8 cellular contexts compared by ENCODE assay signal in the genomic region with DNA sequence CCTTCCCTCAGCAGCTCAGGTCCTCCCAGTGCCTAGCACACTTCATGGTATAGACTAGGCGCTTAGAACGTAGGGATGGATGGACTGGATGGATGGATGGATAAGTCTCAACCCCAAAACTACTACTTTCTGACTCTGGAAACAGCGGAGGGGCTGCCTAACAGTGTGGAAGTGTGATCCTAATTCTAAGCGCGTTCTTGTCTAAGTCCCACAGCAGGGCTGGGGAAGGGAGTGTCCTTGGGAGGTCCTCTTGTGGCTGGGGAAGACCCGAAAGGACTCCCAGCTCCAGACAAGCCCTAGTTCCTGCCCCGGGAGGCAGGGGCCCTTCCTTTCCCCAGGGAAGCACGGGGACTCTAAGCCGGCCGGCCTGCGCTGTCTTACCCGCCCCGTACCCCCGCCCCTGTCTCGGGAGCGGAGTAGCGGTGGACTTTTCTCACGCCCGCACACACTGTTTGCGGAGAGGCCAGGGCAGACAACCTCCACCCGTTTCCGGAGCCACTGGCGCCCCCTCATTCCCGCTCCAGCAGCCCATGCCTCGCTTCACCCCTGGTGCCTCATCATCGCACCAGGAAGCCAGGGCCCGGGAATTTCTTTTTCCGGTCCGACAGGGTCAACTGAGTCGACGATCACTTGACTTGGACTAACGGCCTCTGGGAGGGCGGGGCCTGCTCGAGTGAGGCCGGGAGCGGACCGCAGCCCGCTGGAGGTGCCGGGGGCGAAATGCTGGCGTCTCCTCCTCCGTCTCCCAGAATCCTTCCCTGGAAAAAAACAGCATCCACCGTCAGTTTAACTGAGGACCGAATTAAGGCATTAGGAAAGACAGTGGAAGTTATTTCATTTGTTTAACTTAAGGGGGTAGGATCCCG.
DNase-seq lines count a peak whose midpoint lies in the region; ATAC-seq and TF ChIP-seq lines count a peak whose summit lies in the region.

No MANE protein-coding gene starts in this region.

- H2BK15ac ChIP-seq in neuronal stem cell (ENCODE audit: low read length), result no peak overlapping the region

- ATAC-seq in CD4-positive, CD25-positive, alpha-beta regulatory T cell (ENCODE audit: low read depth in 2 of 2), result peak; percentile 40 to 43
- ATAC-seq in GM21576 (IDR thresholded peaks at IDR 0.05; ENCODE audit: unreplicated experiment), result peak; percentile 90
- ATAC-seq in activated naive CD8-positive, alpha-beta T cell treated with anti-CD3 and anti-CD28 coated beads, Interleukin-2, amount 10 ng/mL, durations not matched to agents 7 days and 5 days (ENCODE audit: low read depth), result peak; percentile 51
- ATAC-seq in HG03457 (IDR thresholded peaks at IDR 0.05; ENCODE audit: unreplicated experiment), result no peak

- H3K27me3 ChIP-seq in CD4-positive, CD25-positive, alpha-beta regulatory T cell (ENCODE audit: control insufficient read depth, insufficient read depth, low read length), result no peaks in the 10 kb centered on the region
- H3K27me3 ChIP-seq in neuronal stem cell (ENCODE audit: control insufficient read depth in 3 of 3, insufficient read depth in 3 of 3, low read depth in 1 of 3, low read length in 3 of 3), result no peaks in the 10 kb centered on the region
- H3K27me3 ChIP-seq in tibial nerve, result no peaks in the 10 kb centered on the region

- H2AK5ac ChIP-seq in neuronal stem cell (ENCODE audit: low read depth, low read length), result no peak overlapping the region

- peak in 1 of 2 donors; percentile 24 for TF ChIP-seq EP300 in tibial nerve (IDR thresholded peaks at IDR 0.05)

- H3K4me1 ChIP-seq in CD4-positive, CD25-positive, alpha-beta regulatory T cell (ENCODE audit: control insufficient read depth, insufficient read depth, low read length, poor library complexity, severe bottlenecking), result peaks cover 10% of the 10 kb centered on the region
- H3K4me1 ChIP-seq in neuronal stem cell (ENCODE audit: control insufficient read depth in 2 of 2, insufficient read depth in 1 of 2, low read depth in 1 of 2, low read length in 2 of 2) (peaks cover 5 to 6% of the 10 kb centered on the region in 2 donors), tibial nerve (peaks cover 0 to 9% (median 0%) of the 10 kb centered on the region in 4 donors)

- peak in 2 of 3 donors; percentile 30 to 70 for DNase-seq in CD4-positive, CD25-positive, alpha-beta regulatory T cell
- DNase-seq in NOMO-1 (lab: John Stamatoyannopoulos, UW; ENCODE audit: unreplicated experiment in 2 of 2), result peak; percentile 52 to 60
- DNase-seq in activated naive CD8-positive, alpha-beta T cell treated with anti-CD3 and anti-CD28 coated beads, Interleukin-2, amount 10 ng/mL, durations not matched to agents 7 days and 5 days, result peak; percentile 56
- peak; percentile 80 for DNase-seq in glutamatergic neuron
- peak; percentile 70 for DNase-seq in neuronal stem cell (ENCODE audit: low spot score)
- DNase-seq in tibial nerve (ENCODE audit: low spot score in 2 of 2), result peak; percentile 77 to 80

- H3K27ac ChIP-seq in CD4-positive, CD25-positive, alpha-beta regulatory T cell (ENCODE audit: insufficient read depth, low read length, poor library complexity, severe bottlenecking), result no peak overlapping the region
- peak overlapping the region; percentile 55 for H3K27ac ChIP-seq in neuronal stem cell (replicated peaks; ENCODE audit: low read length)
- H3K27ac ChIP-seq in tibial nerve, result peak overlapping the region; percentile 53 to 84 (median 78)

- peak overlapping the region; percentile 85 for H3K23ac ChIP-seq in neuronal stem cell (ENCODE audit: low read depth, low read length, poor library complexity)

- peak overlapping the region; percentile 87 for H2AFZ ChIP-seq in neuronal stem cell (ENCODE audit: low read length)

- H2BK5ac ChIP-seq in neuronal stem cell (ENCODE audit: low read length), result no peak overlapping the region

- no CpG with 5 or more reads among the region's 45 CpGs for WGBS in neuronal stem cell (ENCODE audit: extremely low coverage in 2 of 2, insufficient read length in 2 of 2, insufficient replicate concordance in 1 of 2), 2 donors
- 11 to 12% methylated on average over 28 to 33 of the region's 45 CpGs for WGBS in tibial nerve, 2 donors

- peaks cover 20% of the 10 kb centered on the region for H3K27me3 Mint-ChIP-seq in CD4-positive, CD25-positive, alpha-beta regulatory T cell
- peaks cover 43% of the 10 kb centered on the region for H3K27me3 Mint-ChIP-seq in activated naive CD8-positive, alpha-beta T cell treated with anti-CD3 and anti-CD28 coated beads, Interleukin-2, amount 10 ng/mL, durations not matched to agents 7 days and 5 days
- no peaks in the 10 kb centered on the region for H3K27me3 Mint-ChIP-seq in glutamatergic neuron (ENCODE audit: unreplicated experiment)

- H4K91ac ChIP-seq in neuronal stem cell (ENCODE audit: low read depth, low read length, poor library complexity), result no peak overlapping the region

- H3K14ac ChIP-seq in neuronal stem cell (ENCODE audit: low read length), result no peak overlapping the region

- peak overlapping the region; percentile 20 to 64 (median 46) for H3K27ac Mint-ChIP-seq in CD4-positive, CD25-positive, alpha-beta regulatory T cell
- H3K27ac Mint-ChIP-seq in activated naive CD8-positive, alpha-beta T cell treated with anti-CD3 and anti-CD28 coated beads, Interleukin-2, amount 10 ng/mL, durations not matched to agents 7 days and 5 days, result no peak overlapping the region
- H3K27ac Mint-ChIP-seq in glutamatergic neuron (ENCODE audit: unreplicated experiment), result no peak overlapping the region

- H3K18ac ChIP-seq in neuronal stem cell (ENCODE audit: low read length), result peak overlapping the region; percentile 91

- no peak overlapping the region for H4K8ac ChIP-seq in neuronal stem cell (ENCODE audit: low read depth, low read length)

- H3K4me1 Mint-ChIP-seq in CD4-positive, CD25-positive, alpha-beta regulatory T cell, result peaks cover 0 to 14% (median 7%) of the 10 kb centered on the region in 4 donors
- peaks cover 4% of the 10 kb centered on the region for H3K4me1 Mint-ChIP-seq in activated naive CD8-positive, alpha-beta T cell treated with anti-CD3 and anti-CD28 coated beads, Interleukin-2, amount 10 ng/mL, durations not matched to agents 7 days and 5 days
- peaks cover 7% of the 10 kb centered on the region for H3K4me1 Mint-ChIP-seq in glutamatergic neuron (ENCODE audit: low read depth, unreplicated experiment)

- no peak overlapping the region for H2BK12ac ChIP-seq in neuronal stem cell (ENCODE audit: low read length)

- H3K9me3 ChIP-seq in CD4-positive, CD25-positive, alpha-beta regulatory T cell (ENCODE audit: control insufficient read depth in 2 of 2, low read length in 2 of 2), result no peaks in the 10 kb centered on the region
- H3K9me3 ChIP-seq in neuronal stem cell (replicated peaks in 1 of 2; ENCODE audit: control insufficient read depth in 2 of 2, insufficient read depth in 1 of 2, low read depth in 1 of 2, low read length in 2 of 2) (no peaks in the 10 kb centered on the region), tibial nerve (no peaks in the 10 kb centered on the region)

- H3K36me3 Mint-ChIP-seq in CD4-positive, CD25-positive, alpha-beta regulatory T cell, result no peaks in the 10 kb centered on the region
- no peaks in the 10 kb centered on the region for H3K36me3 Mint-ChIP-seq in activated naive CD8-positive, alpha-beta T cell treated with anti-CD3 and anti-CD28 coated beads, Interleukin-2, amount 10 ng/mL, durations not matched to agents 7 days and 5 days
- H3K36me3 Mint-ChIP-seq in glutamatergic neuron (ENCODE audit: unreplicated experiment), result no peaks in the 10 kb centered on the region

- TF ChIP-seq POLR2A in tibial nerve (IDR thresholded peaks at IDR 0.05), result no peak

- no peaks in the 10 kb centered on the region for H3K36me3 ChIP-seq in CD4-positive, CD25-positive, alpha-beta regulatory T cell (ENCODE audit: control insufficient read depth, insufficient read depth, low read length)
- no peaks in the 10 kb centered on the region for H3K36me3 ChIP-seq in neuronal stem cell (replicated peaks in 1 of 2; ENCODE audit: control insufficient read depth in 2 of 2, insufficient read depth in 2 of 2, low read length in 2 of 2)
- no peaks in the 10 kb centered on the region for H3K36me3 ChIP-seq in tibial nerve

- no peaks in the 10 kb centered on the region for H3K9me3 Mint-ChIP-seq in CD4-positive, CD25-positive, alpha-beta regulatory T cell
- no peaks in the 10 kb centered on the region for H3K9me3 Mint-ChIP-seq in activated naive CD8-positive, alpha-beta T cell treated with anti-CD3 and anti-CD28 coated beads, Interleukin-2, amount 10 ng/mL, durations not matched to agents 7 days and 5 days
- H3K9me3 Mint-ChIP-seq in glutamatergic neuron (ENCODE audit: unreplicated experiment), result peaks cover 1% of the 10 kb centered on the region

- H2BK120ac ChIP-seq in neuronal stem cell (ENCODE audit: low read depth, low read length), result no peak overlapping the region

- H3K4me2 ChIP-seq in neuronal stem cell (ENCODE audit: insufficient read depth, low read length, poor library complexity, severe bottlenecking), result peak overlapping the region; percentile 34

- no peak for TF ChIP-seq CTCF in glutamatergic neuron (IDR thresholded peaks at IDR 0.05; ENCODE audit: partially characterized antibody, unreplicated experiment)
- no peak for TF ChIP-seq CTCF in tibial nerve (IDR thresholded peaks at IDR 0.05)

- peak overlapping the region in 3 of 4 donors; percentile 49 to 78 (median 70) for H3K4me3 Mint-ChIP-seq in CD4-positive, CD25-positive, alpha-beta regulatory T cell
- peak overlapping the region; percentile 65 for H3K4me3 Mint-ChIP-seq in activated naive CD8-positive, alpha-beta T cell treated with anti-CD3 and anti-CD28 coated beads, Interleukin-2, amount 10 ng/mL, durations not matched to agents 7 days and 5 days
- H3K4me3 Mint-ChIP-seq in glutamatergic neuron (ENCODE audit: unreplicated experiment), result peak overlapping the region; percentile 82

- POLR2A ChIA-PET in activated naive CD8-positive, alpha-beta T cell treated with anti-CD3 and anti-CD28 coated beads, Interleukin-2, amount 10 ng/mL, durations not matched to agents 7 days and 5 days (lab: Charles Lee), result no interaction called here

- H3K79me1 ChIP-seq in neuronal stem cell (ENCODE audit: low read depth, low read length), result no peaks in the 10 kb centered on the region

- peak overlapping the region; percentile 63 for H3K4me3 ChIP-seq in CD4-positive, CD25-positive, alpha-beta regulatory T cell (ENCODE audit: low read depth, low read length)
- H3K4me3 ChIP-seq in neuronal stem cell (ENCODE audit: low read length in 2 of 2) (peak overlapping the region; percentile 48 to 85), tibial nerve (peak overlapping the region; percentile 31 to 62 (median 54))

- peak overlapping the region; percentile 70 for H3K9ac ChIP-seq in neuronal stem cell (ENCODE audit: low read depth, low read length, poor library complexity)

- H3K4ac ChIP-seq in neuronal stem cell (ENCODE audit: low read length), result no peak overlapping the region

Comparison
In these comparisons a context has a peak if more than half of its experiments do, and no peak if none do; other contexts are left out.
1. H3K27ac Mint-ChIP-seq: peak in CD4-positive, CD25-positive, alpha-beta regulatory T cell (3 of 3); none in activated naive CD8-positive, alpha-beta T cell treated with anti-CD3 and anti-CD28 coated beads, Interleukin-2, amount 10 ng/mL, durations not matched to agents 7 days and 5 days (single experiment) and glutamatergic neuron (single experiment).
2. Peak in every context shown above with its lines, with median percentiles within 50 percentile points of each other: DNase-seq, H3K4me3 ChIP-seq and H3K4me3 Mint-ChIP-seq.